Comparison of ENCODE assay signal across 1 cellular context in the genomic region with DNA sequence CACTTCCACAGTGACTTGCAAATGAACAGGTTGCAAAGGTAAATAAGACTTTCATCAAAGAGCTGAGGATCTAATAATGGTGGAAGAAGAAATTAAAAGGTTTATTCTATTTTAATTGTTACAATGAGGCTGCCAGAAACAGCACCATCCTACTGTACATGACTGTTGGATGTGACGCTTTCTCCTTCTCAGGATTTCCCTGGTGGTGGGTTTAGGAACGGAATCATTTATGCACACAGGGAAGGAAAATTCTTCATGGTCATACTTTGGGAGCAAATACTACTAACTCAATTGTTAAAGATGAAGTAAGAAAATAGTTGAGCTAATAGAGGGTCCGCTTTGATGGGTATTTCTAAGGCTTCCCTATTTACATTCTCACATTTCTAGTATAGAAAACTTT.
TF ChIP-seq lines count a peak whose summit lies in the region.

No MANE protein-coding gene starts in this region.

TF ChIP-seq in HepG2, 621 proteins besides CTCF, POLR2A, EP300 and RAD21:
- TF ChIP-seq ZNF12 (CRISPR knock-in tag; IDR thresholded peaks at IDR 0.05) (no peak), ZNF7 (CRISPR knock-in tag; IDR thresholded peaks at IDR 0.05) (no peak), MXI1 (IDR thresholded peaks at IDR 0.05; ENCODE audit: borderline replicate concordance, low read depth, low read length) (no peak), SYNCRIP (IDR thresholded peaks at IDR 0.05; ENCODE audit: insufficient read depth, low read depth, low read length) (no peak), RARA (CRISPR knock-in tag; IDR thresholded peaks at IDR 0.05) (no peak), JDP2 (CRISPR knock-in tag; IDR thresholded peaks at IDR 0.05; ENCODE audit: borderline replicate concordance) (no peak), ZNF264 (CRISPR knock-in tag; IDR thresholded peaks at IDR 0.05) (no peak), ZFP36 (IDR thresholded peaks at IDR 0.05; ENCODE audit: borderline replicate concordance, low read depth, low read length, partially characterized antibody) (no peak), REL (CRISPR knock-in tag; conservative IDR thresholded peaks at IDR 0.05) (no peak), ZNF160 (CRISPR knock-in tag; IDR thresholded peaks at IDR 0.05) (no peak), MIER3 (CRISPR knock-in tag; IDR thresholded peaks at IDR 0.05; ENCODE audit: borderline replicate concordance) (no peak)
- TF ChIP-seq, protein P1, sequence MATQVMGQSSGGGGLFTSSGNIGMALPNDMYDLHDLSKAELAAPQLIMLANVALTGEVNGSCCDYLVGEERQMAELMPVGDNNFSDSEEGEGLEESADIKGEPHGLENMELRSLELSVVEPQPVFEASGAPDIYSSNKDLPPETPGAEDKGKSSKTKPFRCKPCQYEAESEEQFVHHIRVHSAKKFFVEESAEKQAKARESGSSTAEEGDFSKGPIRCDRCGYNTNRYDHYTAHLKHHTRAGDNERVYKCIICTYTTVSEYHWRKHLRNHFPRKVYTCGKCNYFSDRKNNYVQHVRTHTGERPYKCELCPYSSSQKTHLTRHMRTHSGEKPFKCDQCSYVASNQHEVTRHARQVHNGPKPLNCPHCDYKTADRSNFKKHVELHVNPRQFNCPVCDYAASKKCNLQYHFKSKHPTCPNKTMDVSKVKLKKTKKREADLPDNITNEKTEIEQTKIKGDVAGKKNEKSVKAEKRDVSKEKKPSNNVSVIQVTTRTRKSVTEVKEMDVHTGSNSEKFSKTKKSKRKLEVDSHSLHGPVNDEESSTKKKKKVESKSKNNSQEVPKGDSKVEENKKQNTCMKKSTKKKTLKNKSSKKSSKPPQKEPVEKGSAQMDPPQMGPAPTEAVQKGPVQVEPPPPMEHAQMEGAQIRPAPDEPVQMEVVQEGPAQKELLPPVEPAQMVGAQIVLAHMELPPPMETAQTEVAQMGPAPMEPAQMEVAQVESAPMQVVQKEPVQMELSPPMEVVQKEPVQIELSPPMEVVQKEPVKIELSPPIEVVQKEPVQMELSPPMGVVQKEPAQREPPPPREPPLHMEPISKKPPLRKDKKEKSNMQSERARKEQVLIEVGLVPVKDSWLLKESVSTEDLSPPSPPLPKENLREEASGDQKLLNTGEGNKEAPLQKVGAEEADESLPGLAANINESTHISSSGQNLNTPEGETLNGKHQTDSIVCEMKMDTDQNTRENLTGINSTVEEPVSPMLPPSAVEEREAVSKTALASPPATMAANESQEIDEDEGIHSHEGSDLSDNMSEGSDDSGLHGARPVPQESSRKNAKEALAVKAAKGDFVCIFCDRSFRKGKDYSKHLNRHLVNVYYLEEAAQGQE (IDR thresholded peaks at IDR 0.05; ENCODE audit: borderline replicate concordance in 1 of 2, low read depth in 1 of 2, low read length in 2 of 2) = no peak
- TF ChIP-seq, protein P2, sequence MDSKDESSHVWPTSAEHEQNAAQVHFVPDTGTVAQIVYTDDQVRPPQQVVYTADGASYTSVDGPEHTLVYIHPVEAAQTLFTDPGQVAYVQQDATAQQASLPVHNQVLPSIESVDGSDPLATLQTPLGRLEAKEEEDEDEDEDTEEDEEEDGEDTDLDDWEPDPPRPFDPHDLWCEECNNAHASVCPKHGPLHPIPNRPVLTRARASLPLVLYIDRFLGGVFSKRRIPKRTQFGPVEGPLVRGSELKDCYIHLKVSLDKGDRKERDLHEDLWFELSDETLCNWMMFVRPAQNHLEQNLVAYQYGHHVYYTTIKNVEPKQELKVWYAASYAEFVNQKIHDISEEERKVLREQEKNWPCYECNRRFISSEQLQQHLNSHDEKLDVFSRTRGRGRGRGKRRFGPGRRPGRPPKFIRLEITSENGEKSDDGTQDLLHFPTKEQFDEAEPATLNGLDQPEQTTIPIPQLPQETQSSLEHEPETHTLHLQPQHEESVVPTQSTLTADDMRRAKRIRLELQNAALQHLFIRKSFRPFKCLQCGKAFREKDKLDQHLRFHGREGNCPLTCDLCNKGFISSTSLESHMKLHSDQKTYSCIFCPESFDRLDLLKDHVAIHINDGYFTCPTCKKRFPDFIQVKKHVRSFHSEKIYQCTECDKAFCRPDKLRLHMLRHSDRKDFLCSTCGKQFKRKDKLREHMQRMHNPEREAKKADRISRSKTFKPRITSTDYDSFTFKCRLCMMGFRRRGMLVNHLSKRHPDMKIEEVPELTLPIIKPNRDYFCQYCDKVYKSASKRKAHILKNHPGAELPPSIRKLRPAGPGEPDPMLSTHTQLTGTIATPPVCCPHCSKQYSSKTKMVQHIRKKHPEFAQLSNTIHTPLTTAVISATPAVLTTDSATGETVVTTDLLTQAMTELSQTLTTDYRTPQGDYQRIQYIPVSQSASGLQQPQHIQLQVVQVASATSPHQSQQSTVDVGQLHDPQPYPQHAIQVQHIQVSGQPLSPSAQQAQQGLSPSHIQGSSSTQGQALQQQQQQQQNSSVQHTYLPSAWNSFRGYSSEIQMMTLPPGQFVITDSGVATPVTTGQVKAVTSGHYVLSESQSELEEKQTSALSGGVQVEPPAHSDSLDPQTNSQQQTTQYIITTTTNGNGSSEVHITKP (CRISPR knock-in tag; IDR thresholded peaks at IDR 0.05; ENCODE audit: low read depth) = no peak
- TF ChIP-seq, protein P3, sequence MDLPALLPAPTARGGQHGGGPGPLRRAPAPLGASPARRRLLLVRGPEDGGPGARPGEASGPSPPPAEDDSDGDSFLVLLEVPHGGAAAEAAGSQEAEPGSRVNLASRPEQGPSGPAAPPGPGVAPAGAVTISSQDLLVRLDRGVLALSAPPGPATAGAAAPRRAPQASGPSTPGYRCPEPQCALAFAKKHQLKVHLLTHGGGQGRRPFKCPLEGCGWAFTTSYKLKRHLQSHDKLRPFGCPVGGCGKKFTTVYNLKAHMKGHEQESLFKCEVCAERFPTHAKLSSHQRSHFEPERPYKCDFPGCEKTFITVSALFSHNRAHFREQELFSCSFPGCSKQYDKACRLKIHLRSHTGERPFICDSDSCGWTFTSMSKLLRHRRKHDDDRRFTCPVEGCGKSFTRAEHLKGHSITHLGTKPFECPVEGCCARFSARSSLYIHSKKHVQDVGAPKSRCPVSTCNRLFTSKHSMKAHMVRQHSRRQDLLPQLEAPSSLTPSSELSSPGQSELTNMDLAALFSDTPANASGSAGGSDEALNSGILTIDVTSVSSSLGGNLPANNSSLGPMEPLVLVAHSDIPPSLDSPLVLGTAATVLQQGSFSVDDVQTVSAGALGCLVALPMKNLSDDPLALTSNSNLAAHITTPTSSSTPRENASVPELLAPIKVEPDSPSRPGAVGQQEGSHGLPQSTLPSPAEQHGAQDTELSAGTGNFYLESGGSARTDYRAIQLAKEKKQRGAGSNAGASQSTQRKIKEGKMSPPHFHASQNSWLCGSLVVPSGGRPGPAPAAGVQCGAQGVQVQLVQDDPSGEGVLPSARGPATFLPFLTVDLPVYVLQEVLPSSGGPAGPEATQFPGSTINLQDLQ (CRISPR knock-in tag; IDR thresholded peaks at IDR 0.05) = no peak
- TF ChIP-seq, protein P4, sequence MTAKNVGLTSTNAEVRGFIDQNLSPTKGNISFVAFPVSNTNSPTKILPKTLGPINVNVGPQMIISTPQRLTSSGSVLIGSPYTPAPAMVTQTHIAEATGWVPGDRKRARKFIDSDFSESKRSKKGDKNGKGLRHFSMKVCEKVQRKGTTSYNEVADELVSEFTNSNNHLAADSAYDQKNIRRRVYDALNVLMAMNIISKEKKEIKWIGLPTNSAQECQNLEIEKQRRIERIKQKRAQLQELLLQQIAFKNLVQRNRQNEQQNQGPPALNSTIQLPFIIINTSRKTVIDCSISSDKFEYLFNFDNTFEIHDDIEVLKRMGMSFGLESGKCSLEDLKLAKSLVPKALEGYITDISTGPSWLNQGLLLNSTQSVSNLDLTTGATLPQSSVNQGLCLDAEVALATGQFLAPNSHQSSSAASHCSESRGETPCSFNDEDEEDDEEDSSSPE (CRISPR knock-in tag; IDR thresholded peaks at IDR 0.05) = no peak
